Comparison of ENCODE assay signal across 1 cellular context in genomic region chr9:37119907-37120839, GRCh38.
TF ChIP-seq lines count a peak whose summit lies in the region.

Gene ZCCHC7, plus strand, starts transcription at chr9:37120574.

TF ChIP-seq in HepG2, 621 proteins besides CTCF, POLR2A, EP300 and RAD21 (continued from another document and continues in another):
- TF ChIP-seq BRF2 (CRISPR knock-in tag; IDR thresholded peaks at IDR 0.05) (peak; percentile 82), STAT5B (CRISPR knock-in tag; IDR thresholded peaks at IDR 0.05) (no peak), ZNF101 (CRISPR knock-in tag; IDR thresholded peaks at IDR 0.05; ENCODE audit: borderline replicate concordance, low read depth) (no peak), SP140L (CRISPR knock-in tag; IDR thresholded peaks at IDR 0.05; ENCODE audit: borderline replicate concordance) (peak; percentile 82; the same call in 1 of the 2 replicates), MIER3 (CRISPR knock-in tag; IDR thresholded peaks at IDR 0.05; ENCODE audit: borderline replicate concordance) (0 out of 2 replicates have a peak, but pooled peaks have one; percentile 16), DPF2 (CRISPR knock-in tag; IDR thresholded peaks at IDR 0.05; ENCODE audit: borderline replicate concordance, low read depth) (no peak), HMGA1 (CRISPR knock-in tag; conservative IDR thresholded peaks at IDR 0.05) (no peak), RARG (CRISPR knock-in tag; IDR thresholded peaks at IDR 0.05; ENCODE audit: low read depth) (no peak), KLF9 (CRISPR knock-in tag; IDR thresholded peaks at IDR 0.05; ENCODE audit: low read depth) (0 out of 2 replicates have a peak, but pooled peaks have one; percentile 84), ZNF672 (CRISPR knock-in tag; IDR thresholded peaks at IDR 0.05) (no peak), IKZF5 (CRISPR knock-in tag; IDR thresholded peaks at IDR 0.05) (peak; percentile 73; the same call in 1 of the 2 replicates), JUN (CRISPR knock-in tag; IDR thresholded peaks at IDR 0.05) (no peak), THAP9 (CRISPR knock-in tag; IDR thresholded peaks at IDR 0.05; ENCODE audit: borderline replicate concordance) (peak; percentile 82), ZGPAT (CRISPR knock-in tag; IDR thresholded peaks at IDR 0.05) (peak; percentile 66; the same call in 1 of the 2 replicates), ATF3 (CRISPR knock-in tag; IDR thresholded peaks at IDR 0.05) (no peak), ZNF615 (CRISPR knock-in tag; IDR thresholded peaks at IDR 0.05; ENCODE audit: borderline replicate concordance) (no peak), HES4 (CRISPR knock-in tag; IDR thresholded peaks at IDR 0.05; ENCODE audit: borderline replicate concordance) (peak; percentile 93), MAZ (IDR thresholded peaks at IDR 0.05; ENCODE audit: borderline replicate concordance, low read depth, low read length) (no peak), MAZ (CRISPR knock-in tag; IDR thresholded peaks at IDR 0.05; ENCODE audit: low read depth) (peak; percentile 73), PAWR (CRISPR knock-in tag; IDR thresholded peaks at IDR 0.05; ENCODE audit: borderline replicate concordance) (no peak), NFYC (CRISPR knock-in tag; IDR thresholded peaks at IDR 0.05) (peak; percentile 49), REXO4 (CRISPR knock-in tag; IDR thresholded peaks at IDR 0.05; ENCODE audit: borderline replicate concordance) (peak; percentile 95), AHR (CRISPR knock-in tag; IDR thresholded peaks at IDR 0.05) (peak; percentile 94; the same call in 1 of the 2 replicates), POGK (CRISPR knock-in tag; conservative IDR thresholded peaks at IDR 0.05) (no peak), TERF1 (CRISPR knock-in tag; IDR thresholded peaks at IDR 0.05) (no peak), HOXA3 (CRISPR knock-in tag; IDR thresholded peaks at IDR 0.05) (peak; percentile 81), CEBPZ (IDR thresholded peaks at IDR 0.05; ENCODE audit: low read length) (no peak), FOXC1 (CRISPR knock-in tag; IDR thresholded peaks at IDR 0.05; ENCODE audit: borderline replicate concordance) (peak; percentile 82), ZNF557 (CRISPR knock-in tag; IDR thresholded peaks at IDR 0.05) (peak; percentile 97), ZNF326 (CRISPR knock-in tag; IDR thresholded peaks at IDR 0.05; ENCODE audit: borderline replicate concordance) (no peak), ZNF740 (CRISPR knock-in tag; IDR thresholded peaks at IDR 0.05) (peak; percentile 58; the same call in 1 of the 2 replicates), ZNF574 (CRISPR knock-in tag; IDR thresholded peaks at IDR 0.05) (peak; percentile 87), TBP (CRISPR knock-in tag; IDR thresholded peaks at IDR 0.05) (0 out of 2 replicates have a peak, but pooled peaks have one; percentile 47), SMYD3 (CRISPR knock-in tag; IDR thresholded peaks at IDR 0.05) (no peak; the same call in 1 of the 2 replicates), HDAC2 (CRISPR knock-in tag; IDR thresholded peaks at IDR 0.05) (peak; percentile 35; the same call in 1 of the 2 replicates), ZNF562 (CRISPR knock-in tag; IDR thresholded peaks at IDR 0.05; ENCODE audit: borderline replicate concordance) (peak; percentile 84; the same call in 1 of the 2 replicates), ZBTB2 (CRISPR knock-in tag; IDR thresholded peaks at IDR 0.05; ENCODE audit: low read depth) (peak; percentile 73; the same call in 1 of the 2 replicates), DDIT3 (CRISPR knock-in tag; IDR thresholded peaks at IDR 0.05) (no peak), NFATC3 (CRISPR knock-in tag; IDR thresholded peaks at IDR 0.05) (peak; percentile 93), ZNF747 (CRISPR knock-in tag; IDR thresholded peaks at IDR 0.05; ENCODE audit: borderline replicate concordance) (peak; percentile 71), ZNF607 (CRISPR knock-in tag; IDR thresholded peaks at IDR 0.05; ENCODE audit: borderline replicate concordance) (peak; percentile 97), SALL2 (CRISPR knock-in tag; IDR thresholded peaks at IDR 0.05) (peak; percentile 93), HNRNPUL1 (IDR thresholded peaks at IDR 0.05; ENCODE audit: low read depth, low read length) (no peak), HNF4A (CRISPR knock-in tag; IDR thresholded peaks at IDR 0.05) (no peak), SP5 (CRISPR knock-in tag; IDR thresholded peaks at IDR 0.05; ENCODE audit: borderline replicate concordance, low read depth) (peak; percentile 81)
